Comparison of ENCODE assay signal across 13 cellular contexts in the genomic region with DNA sequence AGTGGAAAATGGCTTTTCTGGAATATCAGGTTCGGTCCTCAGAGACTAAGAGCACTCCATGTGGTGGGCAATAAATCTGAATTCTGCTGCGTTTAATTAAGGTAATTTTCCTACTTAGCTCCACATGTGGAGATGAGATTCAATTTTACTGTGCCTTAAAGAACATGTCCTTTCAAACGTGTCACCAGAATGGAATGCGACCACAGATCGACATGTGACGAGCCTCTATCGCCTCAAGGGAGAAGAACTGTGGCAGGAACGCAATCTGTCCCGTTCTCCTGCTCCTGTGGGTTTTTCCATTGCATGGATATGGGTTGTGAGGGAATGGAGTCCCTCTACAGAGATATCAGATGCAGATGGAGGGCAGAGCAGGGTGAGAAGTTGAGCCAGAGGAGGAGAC.
DNase-seq lines count a peak whose midpoint lies in the region; ATAC-seq and TF ChIP-seq lines count a peak whose summit lies in the region.
"Had no signal": no experiment of that assay in that cellular context is flagged by ENCODE, and none has a peak within 500 bp of the region (broad histone marks: within the 10 kb centered on the region; RNA-seq: fewer than 3 reads in every experiment).

No MANE protein-coding gene starts in this region.

- H3K36me3 ChIP-seq in BJ (ENCODE audit: control insufficient read depth, insufficient read depth, low read length): no peaks in the 10 kb centered on the region
- H3K36me3 ChIP-seq: ovary had no signal

- no peak overlapping the region for H3K4me3 ChIP-seq in BJ (ENCODE audit: low read depth, low read length)
- H3K4me3 ChIP-seq: lung, ovary had no signal

- in situ Hi-C loops in T47D (cut with HindIII; ENCODE audit: low pct_unique_long_range_greater_than_20kb, low sequenced_read_pairs): no loop called here

- ATAC-seq in activated CD4-positive, CD25-positive, alpha-beta regulatory T cell treated with anti-CD3 and anti-CD28 coated beads, Interleukin-2, amount 50 U/mL, for 24 hours: no peak
- no peak for ATAC-seq in GM21737 (IDR thresholded peaks at IDR 0.05; ENCODE audit: unreplicated experiment)
- ATAC-seq in HG03135 (IDR thresholded peaks at IDR 0.05; ENCODE audit: unreplicated experiment): no peak

- no peak for TF ChIP-seq CTCF in BJ (IDR thresholded peaks at IDR 0.05; ENCODE audit: insufficient read depth, low read depth, low read length)

- POLR2A ChIA-PET in BJ (lab: Charles Lee): interaction anchor here (0.6 kb wide), 2 partner anchors 15 to 529 kb away, joined by 3 read pairs; no protein-coding TSS in a partner anchor

- no peaks in the 10 kb centered on the region for H3K27me3 ChIP-seq in BJ (ENCODE audit: control insufficient read depth, insufficient read depth, low read length)
- H3K27me3 ChIP-seq: ovary had no signal

- CTCF ChIA-PET in BJ (lab: Yijun Ruan, JAX): interaction anchor here (1.0 to 1.1 kb wide), 3 partner anchors 30 to 86 kb away, joined by 3 read pairs; no protein-coding TSS in a partner anchor

- DNase-seq in BJ (ENCODE audit: low read depth) (peak; percentile 88), HT1080 (ENCODE audit: low read depth) (peak; percentile 53), T47D (ENCODE audit: low read depth in 1 of 2, low spot score in 1 of 2) (peak; percentile 68 to 98), iris pigment epithelial cell (ENCODE audit: low read depth) (peak; percentile 59), NCI-H2171 treated with DMSO at 0.1 percent for 48 hours (lab: John Stamatoyannopoulos, UW) (no peak)
- DNase-seq: activated CD4-positive, alpha-beta T cell treated with anti-CD3 and anti-CD28 coated beads, Interleukin-2, amount 50 U/mL, for 1 hour; C1 segment of cervical spinal cord; NK-92 treated with Interleukin-12 subunit alpha and Interleukin-12 subunit beta, amount 100 ng/mL, for 24 hours had no signal
